18 cellular contexts compared by ENCODE assay signal in the genomic region with DNA sequence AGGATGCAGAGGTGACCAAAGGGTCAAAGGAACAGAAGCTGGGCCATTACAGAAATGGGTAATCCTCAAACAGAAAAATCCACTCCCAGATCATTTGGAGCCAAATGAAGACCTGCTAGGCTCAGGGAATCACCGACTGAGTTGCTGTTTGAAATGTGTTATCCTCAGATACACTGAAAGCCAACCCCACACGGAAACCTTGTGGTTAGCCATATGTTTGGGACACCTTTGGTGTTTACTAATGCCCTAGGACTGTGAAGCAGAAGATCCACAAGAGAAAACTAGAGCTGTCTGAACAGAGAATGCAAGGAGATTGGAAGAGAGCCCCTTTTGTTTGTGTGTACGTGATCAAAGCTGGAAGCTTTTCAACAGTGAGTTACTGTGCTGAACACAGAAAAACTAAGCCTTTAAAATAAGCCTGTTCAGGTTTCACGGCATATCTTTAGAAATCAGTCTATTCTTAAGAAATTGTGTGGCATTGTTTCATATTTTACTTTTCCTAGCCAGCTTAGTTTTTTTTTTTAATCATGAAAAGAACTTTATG.
DNase-seq lines count a peak whose midpoint lies in the region; ATAC-seq, FAIRE-seq and TF ChIP-seq lines count a peak whose summit lies in the region.
"Had no signal": no experiment of that assay in that cellular context is flagged by ENCODE, and none has a peak within 500 bp of the region (broad histone marks: within the 10 kb centered on the region; RNA-seq: fewer than 3 reads in every experiment).

No MANE protein-coding gene starts in this region.

- H3K9ac ChIP-seq in GM12878 (ENCODE audit: control insufficient read depth, insufficient read depth, low read length) = no peak overlapping the region

- no peak overlapping the region for H2AFZ ChIP-seq in GM12878 (ENCODE audit: control insufficient read depth, low read depth, low read length)

- no peak overlapping the region for H3K4me3 Mint-ChIP-seq in Calu3 (ENCODE audit: low read depth, unreplicated experiment)
- H3K4me3 Mint-ChIP-seq: activated CD4-positive, alpha-beta memory T cell treated with anti-CD3 and anti-CD28 coated beads for 36 hours; naive B cell had no signal

- no peak for TF ChIP-seq EP300 in GM12878 (IDR thresholded peaks at IDR 0.05; ENCODE audit: borderline replicate concordance in 1 of 2, control insufficient read depth in 1 of 2, low read depth in 2 of 2, low read length in 2 of 2)

- RAD21 ChIA-PET in GM12878 (lab: Charles Lee; ENCODE audit: unreplicated experiment) = interaction anchor here (0.7 kb wide), 1 partner anchor 88 kb away, joined by 3 read pairs; no protein-coding TSS in a partner anchor

- H3K27ac ChIP-seq in cardiac muscle cell = peak overlapping the region; percentile 47
- H3K27ac ChIP-seq in right atrium auricular region = no peak overlapping the region
- H3K27ac ChIP-seq in GM12878 (ENCODE audit: control insufficient read depth, insufficient read depth) = no peak overlapping the region
- H3K27ac ChIP-seq: Peyer's patch, spleen had no signal

- BruUV-seq in GM12878 (replicated peaks; lab: Mats Ljungman, UMichigan) = no TSS peak
- BruUV-seq in Calu3 (replicated peaks; lab: Mats Ljungman, UMichigan) = no TSS peak

- TF ChIP-seq CTCF in cardiac muscle cell (IDR thresholded peaks at IDR 0.05; ENCODE audit: low read depth, low read length) (no peak), right atrium auricular region (IDR thresholded peaks at IDR 0.05) (no peak), GM12878 (IDR thresholded peaks at IDR 0.05 in 2 of 3, conservative IDR thresholded peaks at IDR 0.05 in 1 of 3; ENCODE audit: control insufficient read depth in 2 of 3, extremely low read depth in 1 of 3, insufficient read depth in 1 of 3, low read depth in 3 of 3, low read length in 3 of 3) (no peak), Calu3 (IDR thresholded peaks at IDR 0.05; ENCODE audit: unreplicated experiment) (no peak)

- no peaks in the 10 kb centered on the region for H3K9me3 ChIP-seq in cardiac muscle cell (ENCODE audit: low read depth)
- no peaks in the 10 kb centered on the region for H3K9me3 ChIP-seq in right atrium auricular region
- H3K9me3 ChIP-seq in GM12878 (replicated peaks; ENCODE audit: control insufficient read depth, insufficient read depth, low read length) = no peaks in the 10 kb centered on the region
- H3K9me3 ChIP-seq: Peyer's patch, spleen, tibial nerve had no signal

- no peaks in the 10 kb centered on the region for H3K4me1 Mint-ChIP-seq in Calu3 (ENCODE audit: low read depth, unreplicated experiment)

- H3K4me3 ChIP-seq in cardiac muscle cell (no peak overlapping the region), right atrium auricular region (no peak overlapping the region), GM12878 (no peak overlapping the region)
- H3K4me3 ChIP-seq: Peyer's patch, spleen, tibial nerve had no signal

- WGBS in GM12878 (ENCODE audit: insufficient coverage, insufficient replicate concordance, low lambda C conversion rate, missing lambda C conversion rate) = 8% methylated on average over 4 of the region's 4 CpGs

- H3K4me1 ChIP-seq in cardiac muscle cell (ENCODE audit: low read depth) (peaks cover 14% of the 10 kb centered on the region), right atrium auricular region (peaks cover 0 to 9% of the 10 kb centered on the region in 2 donors), GM12878 (ENCODE audit: control insufficient read depth, insufficient read depth, low read length) (no peaks in the 10 kb centered on the region)
- H3K4me1 ChIP-seq: Peyer's patch had no signal

- in situ Hi-C loops in GM12878 (cut with MboI) (no loop called here), ACHN (cut with HindIII; ENCODE audit: low pct_ligation_motif_present, low pct_unique_long_range_greater_than_20kb, low sequenced_read_pairs) (no loop called here)

- no peak for TF ChIP-seq POLR2A in GM12878 (IDR thresholded peaks at IDR 0.05; ENCODE audit: low read depth, low read length)

- H4K20me1 ChIP-seq in GM12878 (ENCODE audit: control insufficient read depth, insufficient read depth) = no peaks in the 10 kb centered on the region

- H3K79me2 ChIP-seq in GM12878 (ENCODE audit: control insufficient read depth, insufficient read depth, low read length) = no peaks in the 10 kb centered on the region

- FAIRE-seq in GM12878 (lab: Jason Lieb, UNC) (no peak), HTR-8/SVneo (lab: Jason Lieb, UNC) (no peak)

- peak; percentile 6 to 49 for DNase-seq in cardiac muscle cell (ENCODE audit: low read depth in 1 of 2, low spot score in 1 of 2)
- DNase-seq in right atrium auricular region (ENCODE audit: low spot score) = no peak
- DNase-seq in GM12878 (ENCODE audit: low read depth, low spot score) = no peak
- peak; percentile 11 for DNase-seq in left kidney (ENCODE audit: low read depth, low spot score)
- no peak for DNase-seq in ureter (ENCODE audit: low spot score)
- DNase-seq in ACHN = no peak
- DNase-seq in HTR-8/SVneo (ENCODE audit: insufficient read length, low spot score) = no peak
- no peak for DNase-seq in Calu3
- DNase-seq: activated CD4-positive, alpha-beta memory T cell treated with anti-CD3 and anti-CD28 coated beads for 36 hours; activated gamma-delta T cell; DMS 273 treated with DMSO at 0.1 percent for 48 hours; H7; islet precursor cell; naive B cell; NCI-H2171 treated with DMSO at 0.1 percent for 48 hours; Peyer's patch; spleen had no signal

- CTCF ChIA-PET in GM12878 (lab: Yijun Ruan, JAX) = interaction anchor here (1.4 kb wide), 1 partner anchor 18 kb away, joined by 5 read pairs; no protein-coding TSS in a partner anchor
- CTCF ChIA-PET in Calu3 (lab: Charles Lee) = interaction anchor here (0.6 to 0.7 kb wide), 4 partner anchors 177 to 855 kb away, joined by 3 to 6 read pairs (median 4); no protein-coding TSS in a partner anchor

- H3K4me2 ChIP-seq in GM12878 (ENCODE audit: control insufficient read depth, insufficient read depth) = no peak overlapping the region

- no peak for TF ChIP-seq RAD21 in GM12878 (IDR thresholded peaks at IDR 0.05; ENCODE audit: insufficient read depth, low read depth, low read length)

- intact Hi-C loops in GM12878 (cut with micrococcal nuclease; ENCODE audit: unreplicated experiment) (no loop called here), Calu3 (cut with micrococcal nuclease; ENCODE audit: unreplicated experiment) (no loop called here)

- H3K27ac Mint-ChIP-seq in Calu3 (ENCODE audit: unreplicated experiment) = no peak overlapping the region
- H3K27ac Mint-ChIP-seq: activated CD4-positive, alpha-beta memory T cell treated with anti-CD3 and anti-CD28 coated beads for 36 hours had no signal

- no peaks in the 10 kb centered on the region for H3K36me3 ChIP-seq in cardiac muscle cell
- no peaks in the 10 kb centered on the region for H3K36me3 ChIP-seq in right atrium auricular region
- H3K36me3 ChIP-seq in GM12878 (ENCODE audit: control insufficient read depth in 2 of 2, insufficient read depth in 2 of 2, low read length in 1 of 2) = no peaks in the 10 kb centered on the region
- H3K36me3 ChIP-seq: Peyer's patch, spleen, tibial nerve had no signal

- POLR2A ChIA-PET in GM12878 (lab: Charles Lee) = no interaction called here

- H3K36me3 Mint-ChIP-seq in Calu3 (ENCODE audit: insufficient read depth, unreplicated experiment) = no peaks in the 10 kb centered on the region
- H3K36me3 Mint-ChIP-seq: activated CD4-positive, alpha-beta memory T cell treated with anti-CD3 and anti-CD28 coated beads for 36 hours; naive B cell had no signal

- H3K9me3 Mint-ChIP-seq in Calu3 (ENCODE audit: low read depth, unreplicated experiment) = no peaks in the 10 kb centered on the region

- ATAC-seq in GM12878 = peak; percentile 39

- H3K27me3 ChIP-seq in cardiac muscle cell (no peaks in the 10 kb centered on the region), right atrium auricular region (no peaks in the 10 kb centered on the region), GM12878 (replicated peaks in 1 of 2; ENCODE audit: control insufficient read depth in 2 of 2, insufficient read depth in 2 of 2, low read length in 1 of 2) (no peaks in the 10 kb centered on the region)
- H3K27me3 ChIP-seq: Peyer's patch, spleen, tibial nerve had no signal

- no peaks in the 10 kb centered on the region for H3K27me3 Mint-ChIP-seq in Calu3 (ENCODE audit: unreplicated experiment)
- H3K27me3 Mint-ChIP-seq: activated CD4-positive, alpha-beta memory T cell treated with anti-CD3 and anti-CD28 coated beads for 36 hours; naive B cell had no signal

- SMC1A ChIA-PET in GM12878 (lab: Charles Lee; ENCODE audit: uncharacterized antibody, unreplicated experiment) = interaction anchor here (0.8 to 1.3 kb wide), 2 partner anchors 16 to 39 kb away, joined by 3 read pairs; no protein-coding TSS in a partner anchor

TF ChIP-seq in GM12878, 131 proteins besides CTCF, POLR2A, EP300 and RAD21:
- TF ChIP-seq CHD1 (IDR thresholded peaks at IDR 0.05; ENCODE audit: low read depth, low read length) (no peak), SP1 (IDR thresholded peaks at IDR 0.05; ENCODE audit: low read depth, low read length) (no peak), CREB1 (IDR thresholded peaks at IDR 0.05; ENCODE audit: low read depth) (no peak)
- TF ChIP-seq, protein P1, sequence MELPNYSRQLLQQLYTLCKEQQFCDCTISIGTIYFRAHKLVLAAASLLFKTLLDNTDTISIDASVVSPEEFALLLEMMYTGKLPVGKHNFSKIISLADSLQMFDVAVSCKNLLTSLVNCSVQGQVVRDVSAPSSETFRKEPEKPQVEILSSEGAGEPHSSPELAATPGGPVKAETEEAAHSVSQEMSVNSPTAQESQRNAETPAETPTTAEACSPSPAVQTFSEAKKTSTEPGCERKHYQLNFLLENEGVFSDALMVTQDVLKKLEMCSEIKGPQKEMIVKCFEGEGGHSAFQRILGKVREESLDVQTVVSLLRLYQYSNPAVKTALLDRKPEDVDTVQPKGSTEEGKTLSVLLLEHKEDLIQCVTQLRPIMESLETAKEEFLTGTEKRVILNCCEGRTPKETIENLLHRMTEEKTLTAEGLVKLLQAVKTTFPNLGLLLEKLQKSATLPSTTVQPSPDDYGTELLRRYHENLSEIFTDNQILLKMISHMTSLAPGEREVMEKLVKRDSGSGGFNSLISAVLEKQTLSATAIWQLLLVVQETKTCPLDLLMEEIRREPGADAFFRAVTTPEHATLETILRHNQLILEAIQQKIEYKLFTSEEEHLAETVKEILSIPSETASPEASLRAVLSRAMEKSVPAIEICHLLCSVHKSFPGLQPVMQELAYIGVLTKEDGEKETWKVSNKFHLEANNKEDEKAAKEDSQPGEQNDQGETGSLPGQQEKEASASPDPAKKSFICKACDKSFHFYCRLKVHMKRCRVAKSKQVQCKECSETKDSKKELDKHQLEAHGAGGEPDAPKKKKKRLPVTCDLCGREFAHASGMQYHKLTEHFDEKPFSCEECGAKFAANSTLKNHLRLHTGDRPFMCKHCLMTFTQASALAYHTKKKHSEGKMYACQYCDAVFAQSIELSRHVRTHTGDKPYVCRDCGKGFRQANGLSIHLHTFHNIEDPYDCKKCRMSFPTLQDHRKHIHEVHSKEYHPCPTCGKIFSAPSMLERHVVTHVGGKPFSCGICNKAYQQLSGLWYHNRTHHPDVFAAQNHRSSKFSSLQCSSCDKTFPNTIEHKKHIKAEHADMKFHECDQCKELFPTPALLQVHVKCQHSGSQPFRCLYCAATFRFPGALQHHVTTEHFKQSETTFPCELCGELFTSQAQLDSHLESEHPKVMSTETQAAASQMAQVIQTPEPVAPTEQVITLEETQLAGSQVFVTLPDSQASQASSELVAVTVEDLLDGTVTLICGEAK (IDR thresholded peaks at IDR 0.05; ENCODE audit: borderline replicate concordance) = peak; percentile 67

Comparison
In these comparisons a context has a peak if more than half of its experiments do, and no peak if none do; other contexts are left out.
1. DNase-seq: peak in cardiac muscle cell (2 of 2) and left kidney (single experiment); none in right atrium auricular region (single experiment), GM12878 (single experiment), ureter (single experiment), ACHN (single experiment), HTR-8/SVneo (single experiment) and Calu3 (single experiment).